ENCODE assay signal across 14 cellular contexts in genomic region chr10:70586348-70586930, GRCh38. TPM values are rescaled to one million over a fixed set of nuclear protein-coding genes. Genes with fewer than 3 reads are reported as not detected.
"Had no signal": no experiment of that assay in that cellular context is flagged by ENCODE, and none has a peak within 500 bp of the region (broad histone marks: within the 10 kb centered on the region; RNA-seq: fewer than 3 reads in every experiment).

No MANE protein-coding gene starts in this region.

- H3K36me3 Mint-ChIP-seq: brain; stimulated activated memory B cell treated with anti-CD40 and anti-IgM and Interleukin-4, amounts not matched to agents 10 μg/mL and 1 μg/mL and 100 μg/mL, for 72 hours had no signal

- H3K27ac ChIP-seq: lower lobe of right lung, prostate gland, right lobe of liver had no signal

- DNase-seq: activated CD4-positive, alpha-beta memory T cell treated with anti-CD3 and anti-CD28 coated beads, Interleukin-2, amount 10 ng/mL, durations not matched to agents 7 days and 5 days; activated CD4-positive, alpha-beta T cell treated with anti-CD3 and anti-CD28 coated beads for 1 hour; amniotic stem cell; effector memory CD8-positive, alpha-beta T cell; lower lobe of right lung; naive thymus-derived CD4-positive, alpha-beta T cell; occipital lobe; trophoblast cell had no signal

- H3K27me3 ChIP-seq: right lobe of liver had no signal

- H3K27me3 Mint-ChIP-seq: effector memory CD8-positive, alpha-beta T cell had no signal

- H3K9me3 Mint-ChIP-seq: activated CD4-positive, alpha-beta memory T cell treated with anti-CD3 and anti-CD28 coated beads, Interleukin-2, amount 10 ng/mL, durations not matched to agents 7 days and 5 days; brain; effector memory CD8-positive, alpha-beta T cell; stimulated activated memory B cell treated with anti-CD40 and anti-IgM and Interleukin-4, amounts not matched to agents 10 μg/mL and 1 μg/mL and 100 μg/mL, for 72 hours had no signal

- H3K4me3 ChIP-seq: lower lobe of right lung, prostate gland, right lobe of liver had no signal

- H3K36me3 ChIP-seq: lower lobe of right lung, prostate gland, right lobe of liver had no signal

- H3K4me1 ChIP-seq: prostate gland, right lobe of liver had no signal

- H3K4me1 Mint-ChIP-seq: activated CD4-positive, alpha-beta memory T cell treated with anti-CD3 and anti-CD28 coated beads, Interleukin-2, amount 10 ng/mL, durations not matched to agents 7 days and 5 days had no signal

- ATAC-seq: effector memory CD8-positive, alpha-beta T cell; naive thymus-derived CD4-positive, alpha-beta T cell had no signal

- H3K9me3 ChIP-seq: lower lobe of right lung, prostate gland, right lobe of liver had no signal

- H3K27ac Mint-ChIP-seq: activated CD4-positive, alpha-beta memory T cell treated with anti-CD3 and anti-CD28 coated beads, Interleukin-2, amount 10 ng/mL, durations not matched to agents 7 days and 5 days; naive thymus-derived CD4-positive, alpha-beta T cell; stimulated activated memory B cell treated with anti-CD40 and anti-IgM and Interleukin-4, amounts not matched to agents 10 μg/mL and 1 μg/mL and 100 μg/mL, for 72 hours had no signal

- H3K4me3 Mint-ChIP-seq: activated CD4-positive, alpha-beta memory T cell treated with anti-CD3 and anti-CD28 coated beads, Interleukin-2, amount 10 ng/mL, durations not matched to agents 7 days and 5 days; brain; effector memory CD8-positive, alpha-beta T cell; naive thymus-derived CD4-positive, alpha-beta T cell; stimulated activated memory B cell treated with anti-CD40 and anti-IgM and Interleukin-4, amounts not matched to agents 10 μg/mL and 1 μg/mL and 100 μg/mL, for 72 hours had no signal

RNA-seq across cellular contexts. Expression of gene PRF1, which starts 16.1 kb away (rescaled TPM):
- total RNA-seq: epithelial cell of proximal tubule, occipital lobe, SK-MEL-5 had no signal
